In the genomic region with DNA sequence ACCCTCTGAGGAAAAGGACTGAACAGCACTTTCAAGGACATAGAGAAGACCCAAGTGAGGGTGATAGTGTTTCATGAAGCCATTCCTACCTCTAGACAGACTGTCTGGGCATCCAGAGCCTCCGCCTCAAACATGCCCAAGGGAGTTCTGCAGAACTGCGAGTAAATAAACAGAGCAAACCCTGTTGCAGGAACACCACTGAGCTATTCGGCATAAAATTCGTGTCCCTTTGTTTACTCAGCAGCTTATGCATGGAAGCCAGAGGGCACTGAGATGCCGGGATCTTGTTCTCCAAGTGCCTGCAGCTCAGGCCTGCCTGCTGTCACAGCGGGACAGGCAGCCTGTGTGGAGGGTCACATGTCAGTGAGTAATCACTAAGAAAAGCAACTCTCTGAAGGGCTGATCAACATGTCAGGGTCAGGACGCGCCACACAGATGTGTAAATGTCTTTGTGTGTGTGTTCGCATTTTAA, we compare ENCODE assay signal across 11 cellular contexts.
A peak's percentile ranks its signal among the peaks of the same experiment; 100 is the strongest.
DNase-seq lines count a peak whose midpoint lies in the region; FAIRE-seq and TF ChIP-seq lines count a peak whose summit lies in the region.
"Had no signal": no experiment of that assay in that cellular context is flagged by ENCODE, and none has a peak within 500 bp of the region (broad histone marks: within the 10 kb centered on the region; RNA-seq: fewer than 3 reads in every experiment).

No MANE protein-coding gene starts in this region.

- CTCF ChIA-PET in endothelial cell of umbilical vein (lab: Charles Lee) = interaction anchor here (1.3 kb wide), 1 partner anchor 10 kb away, joined by 5 read pairs; no protein-coding TSS in a partner anchor

- no peaks in the 10 kb centered on the region for H3K36me3 ChIP-seq in endothelial cell of umbilical vein (ENCODE audit: control insufficient read depth in 2 of 2, extremely low read depth in 1 of 2, insufficient read depth in 2 of 2, low read length in 2 of 2)

- no peaks in the 10 kb centered on the region for H3K9me3 ChIP-seq in endothelial cell of umbilical vein (replicated peaks; ENCODE audit: control insufficient read depth, insufficient read depth, low read length)

- POLR2A ChIA-PET in endothelial cell of umbilical vein (lab: Charles Lee) = interaction anchor here (0.6 kb wide), 1 partner anchor 157 kb away, joined by 3 read pairs; no protein-coding TSS in a partner anchor

- H3K4me2 ChIP-seq in endothelial cell of umbilical vein (ENCODE audit: insufficient read depth, low read length) = no peak overlapping the region

- no peak overlapping the region for H2AFZ ChIP-seq in endothelial cell of umbilical vein (ENCODE audit: low read depth, low read length)
- H2AFZ ChIP-seq: parathyroid adenoma had no signal

- no peaks in the 10 kb centered on the region for H3K79me2 ChIP-seq in endothelial cell of umbilical vein (ENCODE audit: control insufficient read depth, insufficient read depth, low read length)
- H3K79me2 ChIP-seq: parathyroid adenoma had no signal

- H3K9ac ChIP-seq in endothelial cell of umbilical vein (replicated peaks; ENCODE audit: extremely low read depth, insufficient read depth, low read length) = no peak overlapping the region
- H3K9ac ChIP-seq: parathyroid adenoma had no signal

- H3K27ac ChIP-seq in endothelial cell of umbilical vein (ENCODE audit: insufficient read depth, low read depth, low read length) = no peak overlapping the region
- H3K27ac ChIP-seq: parathyroid adenoma had no signal

- H3K27me3 ChIP-seq in endothelial cell of umbilical vein (ENCODE audit: control insufficient read depth in 2 of 2, insufficient read depth in 2 of 2, low read length in 2 of 2) = peaks cover 0 to 22% of the 10 kb centered on the region in 2 experiments

- H3K4me1 ChIP-seq in endothelial cell of umbilical vein (ENCODE audit: control insufficient read depth, extremely low read depth, insufficient read depth, low read length) = peaks cover 41% of the 10 kb centered on the region
- H3K4me1 ChIP-seq: parathyroid adenoma had no signal

- BruUV-seq in endothelial cell of umbilical vein (replicated peaks; lab: Mats Ljungman, UMichigan) = no TSS peak

- no peaks in the 10 kb centered on the region for H3K9me1 ChIP-seq in endothelial cell of umbilical vein (replicated peaks; ENCODE audit: control insufficient read depth, extremely low read depth, insufficient read depth, low read length)

- no peak for TF ChIP-seq CTCF in endothelial cell of umbilical vein (IDR thresholded peaks at IDR 0.05; ENCODE audit: extremely low read depth in 1 of 2, insufficient read depth in 1 of 2, low read depth in 1 of 2, low read length in 2 of 2)

- in situ Hi-C loops in Caki2 (cut with HindIII; ENCODE audit: low pct_unique_long_range_greater_than_20kb, low sequenced_read_pairs) = no loop called here

- H4K20me1 ChIP-seq in endothelial cell of umbilical vein (replicated peaks; ENCODE audit: control insufficient read depth, extremely low read depth, insufficient read depth, low read length) = no peaks in the 10 kb centered on the region

- TF ChIP-seq POLR2A in endothelial cell of umbilical vein (IDR thresholded peaks at IDR 0.05; ENCODE audit: low read depth, low read length) (no peak), GM12891 (IDR thresholded peaks at IDR 0.05; ENCODE audit: low read depth, low read length) (no peak)

- no peak overlapping the region for H3K4me3 ChIP-seq in endothelial cell of umbilical vein (replicated peaks in 1 of 3; ENCODE audit: insufficient read depth in 1 of 3, low read depth in 1 of 3, low read length in 3 of 3)

- FAIRE-seq in endothelial cell of umbilical vein (lab: Jason Lieb, UNC) (peak; percentile 64), GM12891 (lab: Jason Lieb, UNC) (no peak)

- intact Hi-C loops in endothelial cell of umbilical vein (cut with micrococcal nuclease) = no loop called here

- DNase-seq in Caki2 (ENCODE audit: low read depth) (peak; percentile 88), NCI-H524 (lab: John Stamatoyannopoulos, UW) (peak; percentile 97 to 99), endothelial cell of umbilical vein (ENCODE audit: low read depth, low spot score) (peak; percentile 13), midbrain (lab: John Stamatoyannopoulos, UW) (peak; percentile 79), SK-N-DZ (ENCODE audit: low spot score) (no peak), GDM1 (lab: John Stamatoyannopoulos, UW) (no peak), GM12891 (ENCODE audit: insufficient read length, low spot score) (no peak)
- no peak for DNase-seq in activated CD4-positive, CD25-positive, alpha-beta regulatory T cell treated with anti-CD3 and anti-CD28 coated beads, Interleukin-2, amount 50 U/mL, for 72 hours
- DNase-seq: CD4-positive, CD25-positive, alpha-beta regulatory T cell; GOT3 had no signal

- dilution Hi-C loops in endothelial cell of umbilical vein (cut with MboI; ENCODE audit: extremely low pct_ligation_motif_present, low sequenced_read_pairs) = no loop called here

TF ChIP-seq in endothelial cell of umbilical vein, 7 proteins besides CTCF, POLR2A, EP300 and RAD21:
- TF ChIP-seq POLR2AphosphoS5 (IDR thresholded peaks at IDR 0.05; ENCODE audit: insufficient read depth, low read depth, low read length) = no peak
- TF ChIP-seq, protein P1, sequence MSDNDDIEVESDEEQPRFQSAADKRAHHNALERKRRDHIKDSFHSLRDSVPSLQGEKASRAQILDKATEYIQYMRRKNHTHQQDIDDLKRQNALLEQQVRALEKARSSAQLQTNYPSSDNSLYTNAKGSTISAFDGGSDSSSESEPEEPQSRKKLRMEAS (IDR thresholded peaks at IDR 0.05; ENCODE audit: insufficient read depth, insufficient read length) = no peak

TF ChIP-seq in GM12891, 5 proteins besides CTCF, POLR2A, EP300 and RAD21:
- TF ChIP-seq POU2F2 (IDR thresholded peaks at IDR 0.05; ENCODE audit: low read depth, low read length) (no peak), POLR2AphosphoS5 (IDR thresholded peaks at IDR 0.05; ENCODE audit: low read depth, low read length) (no peak), PAX5 (IDR thresholded peaks at IDR 0.05; ENCODE audit: insufficient read depth, low read length, severe bottlenecking) (no peak), SPI1 (IDR thresholded peaks at IDR 0.05; ENCODE audit: low read depth, low read length) (no peak), TAF1 (IDR thresholded peaks at IDR 0.05; ENCODE audit: low read depth, low read length) (no peak)

Comparison
In these comparisons a context has a peak if more than half of its experiments do, and no peak if none do; other contexts are left out.
1. DNase-seq: peak in Caki2 (single experiment), NCI-H524 (2 of 2), endothelial cell of umbilical vein (single experiment) and midbrain (single experiment); none in SK-N-DZ (single experiment), activated CD4-positive, CD25-positive, alpha-beta regulatory T cell treated with anti-CD3 and anti-CD28 coated beads, Interleukin-2, amount 50 U/mL, for 72 hours (single experiment), GDM1 (single experiment) and GM12891 (single experiment).